Comparison of ENCODE assay signal across 14 cellular contexts in genomic region chr1:36258960-36259344, GRCh38. TPM values are rescaled to one million over a fixed set of nuclear protein-coding genes. Genes with fewer than 3 reads are reported as not detected.
DNase-seq lines count a peak whose midpoint lies in the region; ATAC-seq and TF ChIP-seq lines count a peak whose summit lies in the region.
"Had no signal": no experiment of that assay in that cellular context is flagged by ENCODE, and none has a peak within 500 bp of the region (broad histone marks: within the 10 kb centered on the region; RNA-seq: fewer than 3 reads in every experiment).

No MANE protein-coding gene starts in this region.

- peak overlapping the region; percentile 48 for H3K4me2 ChIP-seq in parathyroid adenoma (ENCODE audit: low read length)

- DNase-seq in NCI-H510A treated with DMSO at 0.1 percent for 48 hours (lab: John Stamatoyannopoulos, UW) (peak; percentile 97), endodermal cell (no peak), testis (no peak), UCSD-AML1 (lab: John Stamatoyannopoulos, UW; ENCODE audit: unreplicated experiment) (no peak)
- DNase-seq in activated CD4-positive, alpha-beta T cell treated with anti-CD3 and anti-CD28 coated beads for 36 hours: no peak
- DNase-seq: Caco-2, NCI-H1092 treated with DMSO at 0.1 percent for 48 hours, right cardiac atrium had no signal

- POLR2A ChIA-PET in HEK293 (lab: Yijun Ruan, JAX): interaction anchor here (0.5 kb wide), 1 partner anchor 9 kb away, joined by 3 read pairs; no protein-coding TSS in a partner anchor
- POLR2A ChIA-PET in activated CD4-positive, alpha-beta T cell treated with anti-CD3 and anti-CD28 coated beads for 36 hours (lab: Charles Lee): no interaction called here

- TF ChIP-seq POLR2A in testis (IDR thresholded peaks at IDR 0.05): no peak

- H3K9ac ChIP-seq in endodermal cell (ENCODE audit: extremely low read depth, low read length, poor library complexity, severe bottlenecking) (no peak overlapping the region), parathyroid adenoma (no peak overlapping the region)

- H3K9me3 Mint-ChIP-seq in endodermal cell: no peaks in the 10 kb centered on the region
- H3K9me3 Mint-ChIP-seq in activated CD4-positive, alpha-beta T cell treated with anti-CD3 and anti-CD28 coated beads for 36 hours (ENCODE audit: low read depth): no peaks in the 10 kb centered on the region
- H3K9me3 Mint-ChIP-seq: activated T-helper 1 cell treated with anti-CD3 and anti-CD28 coated beads, Interleukin-12 subunit alpha, Interleukin-12 subunit beta, Interleukin-2, Interleukin-4 antibody, amounts not matched to agents 30 ng/mL and 10 ng/mL and 1 ng/mL, durations not matched to agents 14 hours and 24 hours and 36 hours had no signal

- H2AFZ ChIP-seq in parathyroid adenoma: no peak overlapping the region

- TF ChIP-seq CTCF in HEK293 (tag by site-specific recombination; IDR thresholded peaks at IDR 0.05) (no peak), endodermal cell (conservative IDR thresholded peaks at IDR 0.05) (no peak), parathyroid adenoma (IDR thresholded peaks at IDR 0.05) (no peak), testis (IDR thresholded peaks at IDR 0.05) (no peak)

- intact Hi-C loops in testis (cut with DNase I; ENCODE audit: low total_unique reads): no loop called here
- intact Hi-C loops in activated CD4-positive, alpha-beta T cell treated with anti-CD3 and anti-CD28 coated beads for 36 hours (cut with DNase I, micrococcal nuclease): loop anchor here in 1 of 2 experiments (2.0 kb wide), 1 partner anchor 18 kb away; no protein-coding TSS in a partner anchor

- no peaks in the 10 kb centered on the region for H3K27me3 ChIP-seq in endodermal cell (ENCODE audit: control insufficient read depth, insufficient read depth, low read length, poor library complexity, severe bottlenecking)
- H3K27me3 ChIP-seq in parathyroid adenoma (ENCODE audit: control insufficient read depth, insufficient read depth, low read length): no peaks in the 10 kb centered on the region
- no peaks in the 10 kb centered on the region for H3K27me3 ChIP-seq in testis
- H3K27me3 ChIP-seq: ascending aorta had no signal

- peaks cover 16 to 44% of the 10 kb centered on the region in 2 experiments; a peak in 2 of 3 replicates for H3K36me3 ChIP-seq in HEK293 (ENCODE audit: control insufficient read depth in 2 of 2, insufficient read depth in 1 of 2, low read length in 2 of 2)
- H3K36me3 ChIP-seq in endodermal cell (ENCODE audit: control insufficient read depth, insufficient read depth, low read length): peaks cover 67% of the 10 kb centered on the region
- H3K36me3 ChIP-seq in parathyroid adenoma (ENCODE audit: control insufficient read depth, insufficient read depth, low read length): no peaks in the 10 kb centered on the region
- no peaks in the 10 kb centered on the region for H3K36me3 ChIP-seq in testis (ENCODE audit: low read depth, missing control alignments)

- no peaks in the 10 kb centered on the region for H3K9me3 ChIP-seq in HEK293 (ENCODE audit: control insufficient read depth, insufficient read depth, low read depth, low read length)
- H3K9me3 ChIP-seq in endodermal cell (ENCODE audit: control insufficient read depth, low read length): no peaks in the 10 kb centered on the region
- no peaks in the 10 kb centered on the region for H3K9me3 ChIP-seq in parathyroid adenoma (ENCODE audit: control insufficient read depth, low read length)
- H3K9me3 ChIP-seq in testis: no peaks in the 10 kb centered on the region
- H3K9me3 ChIP-seq: ascending aorta, Caco-2, thoracic aorta had no signal

- H3K27ac Mint-ChIP-seq in endodermal cell: peak overlapping the region; percentile 44
- no peak overlapping the region for H3K27ac Mint-ChIP-seq in activated CD4-positive, alpha-beta T cell treated with anti-CD3 and anti-CD28 coated beads for 36 hours
- H3K27ac Mint-ChIP-seq: activated T-helper 1 cell treated with anti-CD3 and anti-CD28 coated beads, Interleukin-12 subunit alpha, Interleukin-12 subunit beta, Interleukin-2, Interleukin-4 antibody, amounts not matched to agents 30 ng/mL and 10 ng/mL and 1 ng/mL, durations not matched to agents 14 hours and 24 hours and 36 hours had no signal

- H3K4me3 Mint-ChIP-seq in endodermal cell: no peak overlapping the region
- no peak overlapping the region for H3K4me3 Mint-ChIP-seq in activated CD4-positive, alpha-beta T cell treated with anti-CD3 and anti-CD28 coated beads for 36 hours
- H3K4me3 Mint-ChIP-seq: activated T-helper 1 cell treated with anti-CD3 and anti-CD28 coated beads, Interleukin-12 subunit alpha, Interleukin-12 subunit beta, Interleukin-2, Interleukin-4 antibody, amounts not matched to agents 30 ng/mL and 10 ng/mL and 1 ng/mL, durations not matched to agents 14 hours and 24 hours and 36 hours had no signal

- CTCF ChIA-PET in HEK293 (lab: Yijun Ruan, JAX): interaction anchor here (1.0 to 1.6 kb wide), 3 partner anchors 11 to 109 kb away, joined by 3 to 6 read pairs (median 4); partner anchors contain the start of gene TRAPPC3
- CTCF ChIA-PET in activated CD4-positive, alpha-beta T cell treated with anti-CD3 and anti-CD28 coated beads for 36 hours (lab: Charles Lee): interaction anchor here (0.6 to 1.4 kb wide), 5 partner anchors 15 to 588 kb away, joined by 3 to 5 read pairs (median 4); partner anchors contain the start of gene THRAP3

- peaks cover 52% of the 10 kb centered on the region for H3K36me3 Mint-ChIP-seq in endodermal cell (ENCODE audit: low read depth)
- H3K36me3 Mint-ChIP-seq in activated CD4-positive, alpha-beta T cell treated with anti-CD3 and anti-CD28 coated beads for 36 hours (ENCODE audit: low read depth): peaks cover 30% of the 10 kb centered on the region

- 0 out of 2 replicates have a peak overlapping the region, but pooled peaks have one; percentile 50 for H3K27ac ChIP-seq in HEK293 (ENCODE audit: extremely low read depth, low read depth, low read length)
- no peak overlapping the region for H3K27ac ChIP-seq in endodermal cell (ENCODE audit: low read depth, low read length)
- peak overlapping the region; percentile 73 for H3K27ac ChIP-seq in parathyroid adenoma
- H3K27ac ChIP-seq in testis: no peak overlapping the region
- H3K27ac ChIP-seq: ascending aorta, thoracic aorta had no signal

- WGBS in endodermal cell (ENCODE audit: insufficient coverage in 1 of 2, insufficient read length in 1 of 2), 2 experiments: 100% methylated on average over 1 of the region's 1 CpG; no CpG with 5 or more reads in 1 of the 2 experiments
- 57 to 66% methylated on average over 1 of the region's 1 CpG for WGBS in testis, 2 donors

- H3K27me3 Mint-ChIP-seq in endodermal cell (ENCODE audit: insufficient read depth): no peaks in the 10 kb centered on the region
- no peaks in the 10 kb centered on the region for H3K27me3 Mint-ChIP-seq in activated CD4-positive, alpha-beta T cell treated with anti-CD3 and anti-CD28 coated beads for 36 hours

- no peak for ATAC-seq in activated CD4-positive, alpha-beta T cell treated with anti-CD3 and anti-CD28 coated beads for 36 hours
- ATAC-seq: activated CD4-positive, CD25-positive, alpha-beta regulatory T cell treated with anti-CD3 and anti-CD28 coated beads, Interleukin-2, amount 50 U/mL, for 24 hours; right cardiac atrium had no signal

- H3K4me3 ChIP-seq in HEK293 (ENCODE audit: low read depth, low read length) (no peak overlapping the region), endodermal cell (ENCODE audit: low read length) (no peak overlapping the region), parathyroid adenoma (ENCODE audit: low read depth, low read length) (peak overlapping the region; percentile 42), testis (no peak overlapping the region)
- H3K4me3 ChIP-seq: ascending aorta, thoracic aorta had no signal

- H3K4me1 ChIP-seq in HEK293 (ENCODE audit: control insufficient read depth, insufficient read depth, low read length) (peaks cover 27% of the 10 kb centered on the region), endodermal cell (ENCODE audit: control insufficient read depth, insufficient read depth, low read length) (no peaks in the 10 kb centered on the region), parathyroid adenoma (peaks cover 10% of the 10 kb centered on the region), testis (peaks cover 20% of the 10 kb centered on the region)
- H3K4me1 ChIP-seq: Caco-2 had no signal

- H3K79me2 ChIP-seq in parathyroid adenoma: peaks cover 21% of the 10 kb centered on the region

- peaks cover 2% of the 10 kb centered on the region for H3K4me1 Mint-ChIP-seq in endodermal cell
- H3K4me1 Mint-ChIP-seq in activated CD4-positive, alpha-beta T cell treated with anti-CD3 and anti-CD28 coated beads for 36 hours: peaks cover 35% of the 10 kb centered on the region

TF ChIP-seq in HEK293, 187 proteins besides CTCF, POLR2A, EP300 and RAD21:
- peak; percentile 44; the same call in 1 of the 2 replicates for TF ChIP-seq SP7 (tag by site-specific recombination; IDR thresholded peaks at IDR 0.05)
- TF ChIP-seq ZNF10 (tag by site-specific recombination; IDR thresholded peaks at IDR 0.05): 0 out of 2 replicates have a peak, but pooled peaks have one; percentile 5
- TF ChIP-seq ZNF777 (tag by site-specific recombination; IDR thresholded peaks at IDR 0.05; ENCODE audit: borderline replicate concordance): no peak
- TF ChIP-seq ZNF600 (tag by site-specific recombination; IDR thresholded peaks at IDR 0.05): peak; percentile 8; the same call in 1 of the 2 replicates
- 0 out of 2 replicates have a peak, but pooled peaks have one; percentile 1 for TF ChIP-seq FEZF1 (tag by site-specific recombination; IDR thresholded peaks at IDR 0.05)
TF ChIP-seq in HEK293: peak in this region for 4.

RNA-seq across cellular contexts. Expression of gene THRAP3, which starts 34.7 kb away (rescaled TPM):
- total RNA-seq in endodermal cell: 100 to 1,000 TPM; 145 to 165 TPM
- 110 TPM for polyA plus RNA-seq in endodermal cell (2013, experiment 1 of 2)
- 105 TPM for polyA plus RNA-seq in endodermal cell (2013, experiment 2 of 2)
- total RNA-seq in testis: 100 to 1,000 TPM in 1 of 2 donors, 10 to 100 TPM in 1; 93.0 to 112 TPM
- polyA plus RNA-seq in testis (ENCODE audit: insufficient read depth, low read depth, low replicate concordance): 72.5 TPM
- 100 to 1,000 TPM; 149 to 182 TPM for total RNA-seq in activated CD4-positive, alpha-beta T cell treated with anti-CD3 and anti-CD28 coated beads for 36 hours

RNA-seq across cellular contexts. Expression of gene SH3D21, which starts 47.2 kb away (rescaled TPM):
- 10 to 100 TPM; 14.7 to 15.5 TPM for total RNA-seq in endodermal cell
- polyA plus RNA-seq in endodermal cell (2013, experiment 1 of 2): 11.3 TPM
- polyA plus RNA-seq in endodermal cell (2013, experiment 2 of 2): 12.9 TPM
- total RNA-seq in testis: 10 to 100 TPM in 1 of 2 donors, 1 to 10 TPM in 1; 6.8 to 12.8 TPM
- 14.9 TPM for polyA plus RNA-seq in testis (ENCODE audit: insufficient read depth, low read depth, low replicate concordance)
- 10 to 100 TPM; 26.2 to 33.0 TPM for total RNA-seq in activated CD4-positive, alpha-beta T cell treated with anti-CD3 and anti-CD28 coated beads for 36 hours

Comparison
In these comparisons a context has a peak if more than half of its experiments do, and no peak if none do; other contexts are left out.
1. H3K27ac ChIP-seq: peak in HEK293 (single experiment) and parathyroid adenoma (single experiment); none in endodermal cell (single experiment) and testis (0 of 2).